8 cellular contexts compared by ENCODE assay signal in genomic region chr17:83109793-83110645, GRCh38. TPM values are rescaled to one million over a fixed set of nuclear protein-coding genes. Genes with fewer than 3 reads are reported as not detected.
DNase-seq lines count a peak whose midpoint lies in the region; ATAC-seq and TF ChIP-seq lines count a peak whose summit lies in the region.

No MANE protein-coding gene starts in this region.

- ATAC-seq in GM21786 (IDR thresholded peaks at IDR 0.05; ENCODE audit: unreplicated experiment) = no peak

- peak; percentile 100 for DNase-seq in Daoy (ENCODE audit: low read depth)
- DNase-seq in RPMI8226 = peak; percentile 89
- DNase-seq in fibroblast of villous mesenchyme (ENCODE audit: low read depth) = peak; percentile 99
- peak; percentile 89 for DNase-seq in pulmonary artery endothelial cell (ENCODE audit: low read depth, low spot score)
- no peak for DNase-seq in stimulated activated CD4-positive, alpha-beta T cell treated with anti-CD3 and anti-CD28 coated beads, Interleukin-4, amount 100 ng/mL, for 4 hours
- DNase-seq in NCI-H524 (lab: John Stamatoyannopoulos, UW) = no peak
- no peak for DNase-seq in amygdala (lab: John Stamatoyannopoulos, UW)

- H3K4me3 ChIP-seq in fibroblast of villous mesenchyme (ENCODE audit: low read depth, low read length) = peak overlapping the region; percentile 48

- no peak for TF ChIP-seq CTCF in fibroblast of villous mesenchyme (IDR thresholded peaks at IDR 0.05; ENCODE audit: insufficient read depth, low read depth, low read length)

RNA-seq across cellular contexts. Expression of gene METRNL, which starts 30.6 kb away (rescaled TPM):
- total RNA-seq in Daoy (2014; rRNA removed; shearing (Covaris generic)) = 26.9 and 35.5 TPM in 2 replicates
- 47.1 and 59.9 TPM in 2 replicates for total RNA-seq in fibroblast of villous mesenchyme
- total RNA-seq in pulmonary artery endothelial cell = 30.8 and 63.3 TPM in 2 replicates

Comparison
In these comparisons a context has a peak if more than half of its experiments do, and no peak if none do; other contexts are left out.
1. DNase-seq: peak in Daoy (single experiment), RPMI8226 (single experiment), fibroblast of villous mesenchyme (single experiment) and pulmonary artery endothelial cell (single experiment); none in stimulated activated CD4-positive, alpha-beta T cell treated with anti-CD3 and anti-CD28 coated beads, Interleukin-4, amount 100 ng/mL, for 4 hours (0 of 2), NCI-H524 (0 of 2) and amygdala (0 of 56).